ENCODE assay signal across 8 cellular contexts in genomic region chr6:159969921-159970320, GRCh38. TPM values are rescaled to one million over a fixed set of nuclear protein-coding genes. Genes with fewer than 3 reads are reported as not detected.
DNase-seq lines count a peak whose midpoint lies in the region; ATAC-seq, FAIRE-seq and TF ChIP-seq lines count a peak whose summit lies in the region.

No MANE protein-coding gene starts in this region.

- H3K27me3 ChIP-seq in cardiac muscle cell: peaks cover 20% of the 10 kb centered on the region
- no peaks in the 10 kb centered on the region for H3K27me3 ChIP-seq in pancreas

- H3K27ac Mint-ChIP-seq in activated naive CD8-positive, alpha-beta T cell treated with anti-CD3 and anti-CD28 coated beads for 36 hours: peak overlapping the region; percentile 93

- peak overlapping the region; percentile 92 for H3K4me3 ChIP-seq in cardiac muscle cell
- peak overlapping the region; percentile 71 to 99 (median 93) for H3K4me3 ChIP-seq in pancreas

- H3K9me3 ChIP-seq in cardiac muscle cell (ENCODE audit: low read depth) (no peaks in the 10 kb centered on the region), pancreas (no peaks in the 10 kb centered on the region)

- ATAC-seq in HG02852 (IDR thresholded peaks at IDR 0.05; ENCODE audit: unreplicated experiment) (peak; percentile 20), pancreas (peak; percentile 47 to 80 (median 64)), HG02571 (IDR thresholded peaks at IDR 0.05; ENCODE audit: unreplicated experiment) (no peak)

- peaks cover 33% of the 10 kb centered on the region for H3K36me3 Mint-ChIP-seq in activated naive CD8-positive, alpha-beta T cell treated with anti-CD3 and anti-CD28 coated beads for 36 hours

- DNase-seq in stimulated activated CD4-positive, alpha-beta T cell treated with anti-CD3 and anti-CD28 coated beads, Interleukin-4, amount 100 ng/mL, for 24 hours: peak; percentile 32
- DNase-seq in stimulated activated CD4-positive, alpha-beta T cell treated with anti-CD3 and anti-CD28 coated beads, Interleukin-4, amount 100 ng/mL, for 4 hours: no peak
- peak; percentile 16 for DNase-seq in NCI-H2227 treated with DMSO at 0.1 percent for 48 hours (lab: John Stamatoyannopoulos, UW)
- DNase-seq in activated naive CD8-positive, alpha-beta T cell treated with anti-CD3 and anti-CD28 coated beads for 36 hours: no peak
- DNase-seq in cardiac muscle cell (ENCODE audit: low read depth in 1 of 2, low spot score in 1 of 2): peak; percentile 60 to 73
- peak in 3 of 6 donors; percentile 40 to 63 (median 47) for DNase-seq in pancreas

- peaks cover 38% of the 10 kb centered on the region for H3K4me1 ChIP-seq in cardiac muscle cell (ENCODE audit: low read depth)
- peaks cover 3 to 25% (median 15%) of the 10 kb centered on the region in 3 donors for H3K4me1 ChIP-seq in pancreas

- peaks cover 49% of the 10 kb centered on the region for H3K4me1 Mint-ChIP-seq in activated naive CD8-positive, alpha-beta T cell treated with anti-CD3 and anti-CD28 coated beads for 36 hours

- no peak for FAIRE-seq in pancreas (lab: Jason Lieb, UNC)

- no peaks in the 10 kb centered on the region for H3K27me3 Mint-ChIP-seq in activated naive CD8-positive, alpha-beta T cell treated with anti-CD3 and anti-CD28 coated beads for 36 hours

- TF ChIP-seq CTCF in cardiac muscle cell (IDR thresholded peaks at IDR 0.05; ENCODE audit: low read depth, low read length): no peak
- TF ChIP-seq CTCF in pancreas (IDR thresholded peaks at IDR 0.05): no peak

- H3K36me3 ChIP-seq in cardiac muscle cell (no peaks in the 10 kb centered on the region), pancreas (no peaks in the 10 kb centered on the region)

- peak overlapping the region; percentile 97 for H3K4me3 Mint-ChIP-seq in activated naive CD8-positive, alpha-beta T cell treated with anti-CD3 and anti-CD28 coated beads for 36 hours

- H3K27ac ChIP-seq in cardiac muscle cell (peak overlapping the region; percentile 93), pancreas (peak overlapping the region; percentile 85 to 96 (median 88))

- 3 to 7% methylated on average over 8 of the region's 8 CpGs for WGBS in pancreas, 2 donors

- intact Hi-C loops in pancreas (cut with DNase I): loop anchor here in 1 of 3 donors (10.0 kb wide), 1 partner anchor 55 kb away; no protein-coding TSS in a partner anchor

- no peaks in the 10 kb centered on the region for H3K9me3 Mint-ChIP-seq in activated naive CD8-positive, alpha-beta T cell treated with anti-CD3 and anti-CD28 coated beads for 36 hours

RNA-seq across cellular contexts. Expression of gene IGF2R, which starts 1.0 kb away (rescaled TPM):
- 10 to 100 TPM; 74.9 to 77.7 TPM for total RNA-seq in activated naive CD8-positive, alpha-beta T cell treated with anti-CD3 and anti-CD28 coated beads for 36 hours
- total RNA-seq in cardiac muscle cell: 32.6 and 45.4 TPM in 2 replicates
- polyA plus RNA-seq in cardiac muscle cell: 25.8 and 31.6 TPM in 2 replicates
- total RNA-seq in pancreas: 10 to 100 TPM; 27.5 to 54.0 (median 37.7) TPM
- polyA plus RNA-seq in pancreas: 10 to 100 TPM; 11.0 to 14.5 TPM

Comparison
In these comparisons a context has a peak if more than half of its experiments do, and no peak if none do; other contexts are left out.
1. DNase-seq: peak in stimulated activated CD4-positive, alpha-beta T cell treated with anti-CD3 and anti-CD28 coated beads, Interleukin-4, amount 100 ng/mL, for 24 hours (single experiment), NCI-H2227 treated with DMSO at 0.1 percent for 48 hours (single experiment) and cardiac muscle cell (2 of 2); none in stimulated activated CD4-positive, alpha-beta T cell treated with anti-CD3 and anti-CD28 coated beads, Interleukin-4, amount 100 ng/mL, for 4 hours (0 of 2) and activated naive CD8-positive, alpha-beta T cell treated with anti-CD3 and anti-CD28 coated beads for 36 hours (single experiment).